ENCODE assay signal across 8 cellular contexts in the genomic region with DNA sequence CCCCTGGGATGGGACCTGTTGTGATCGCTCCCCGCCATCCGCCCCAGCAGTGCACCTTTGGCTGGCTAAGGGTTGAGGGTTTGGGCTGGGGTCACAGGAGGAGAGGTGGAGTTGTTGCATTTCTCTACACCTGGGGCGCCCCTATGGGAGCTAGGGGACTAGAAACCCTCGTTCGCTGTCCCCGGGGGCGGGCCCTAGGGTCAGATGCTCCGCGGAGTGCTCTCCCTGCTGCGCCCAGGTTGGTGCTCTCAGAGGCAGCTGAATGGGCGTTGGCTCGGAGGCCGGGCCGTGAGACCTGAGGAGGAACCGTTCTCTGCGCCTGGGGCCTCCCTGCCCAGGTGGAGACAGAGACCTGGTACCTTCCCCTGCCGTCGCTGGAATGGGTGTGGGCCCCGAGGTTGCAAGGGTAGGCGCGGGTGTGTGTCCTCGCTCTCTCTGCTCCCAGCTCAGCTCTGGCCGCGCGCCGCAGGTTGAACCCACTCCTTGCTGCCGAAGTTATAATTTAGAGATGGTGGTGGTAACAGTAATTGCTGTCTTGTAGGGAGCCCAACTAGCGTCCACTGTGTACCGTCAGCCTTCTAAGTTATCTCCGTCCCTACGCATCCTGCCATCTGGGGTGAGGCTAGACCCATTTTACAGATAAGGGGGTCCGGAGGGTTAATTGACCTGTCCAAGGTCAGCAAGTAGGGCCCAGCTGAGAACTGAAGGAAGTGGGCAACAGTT. TPM values are rescaled to one million over a fixed set of nuclear protein-coding genes. Genes with fewer than 3 reads are reported as not detected.
DNase-seq lines count a peak whose midpoint lies in the region; ATAC-seq and TF ChIP-seq lines count a peak whose summit lies in the region.

No MANE protein-coding gene starts in this region.

- peak overlapping the region; percentile 91 for H3K4me2 ChIP-seq in MM.1S (ENCODE audit: low read depth, low read length)

- intact Hi-C loops in heart left ventricle (cut with DNase I) = loop anchor here (2.0 to 10.0 kb wide), 10 partner anchors 43 to 296 kb away; a partner anchor contains a TSS
- intact Hi-C loops in gastrocnemius medialis (cut with DNase I; ENCODE audit: low total_unique reads) = no loop called here

- H3F3A ChIP-seq in MM.1S (ENCODE audit: insufficient read depth, low read length) = 0 out of 2 replicates have a peak, but pooled peaks cover 3% of the 10 kb centered on the region

- no peaks in the 10 kb centered on the region for H3K79me2 ChIP-seq in MM.1S (ENCODE audit: low read length)

- peak; percentile 3 for DNase-seq in NCI-H2227 treated with DMSO at 0.1 percent for 48 hours (lab: John Stamatoyannopoulos, UW)
- no peak for DNase-seq in NCI-H2227 (lab: John Stamatoyannopoulos, UW; ENCODE audit: unreplicated experiment)
- DNase-seq in MM.1S = no peak
- DNase-seq in activated gamma-delta T cell treated with anti-CD3 and anti-CD28 coated beads, Interleukin-2, amount 50 U/mL, for 16 hours (ENCODE audit: low read depth) = peak; percentile 8
- peak in 4 of 5 donors; percentile 28 to 66 (median 38) for DNase-seq in heart left ventricle
- no peak for DNase-seq in gastrocnemius medialis
- DNase-seq in NCI-H187 treated with DMSO at 0.1 percent for 48 hours (lab: John Stamatoyannopoulos, UW) = no peak
- no peak for DNase-seq in NCI-H226

- H3K9me3 ChIP-seq in MM.1S (replicated peaks; ENCODE audit: insufficient read depth, low read length) (no peaks in the 10 kb centered on the region), heart left ventricle (no peaks in the 10 kb centered on the region), gastrocnemius medialis (no peaks in the 10 kb centered on the region)

- no peaks in the 10 kb centered on the region for H4K20me1 ChIP-seq in MM.1S (ENCODE audit: insufficient read depth, low read length)

- peak overlapping the region; percentile 88 for H2AFZ ChIP-seq in MM.1S (ENCODE audit: low read length)

- H3K36me3 ChIP-seq in MM.1S (replicated peaks; ENCODE audit: insufficient read depth, low read length) (no peaks in the 10 kb centered on the region), heart left ventricle (no peaks in the 10 kb centered on the region), gastrocnemius medialis (no peaks in the 10 kb centered on the region)

- H3K27ac ChIP-seq in MM.1S (ENCODE audit: low read length) (no peak overlapping the region), heart left ventricle (peak overlapping the region; percentile 49 to 91 (median 82)), gastrocnemius medialis (peak overlapping the region; percentile 55 to 75 (median 73))

- no peaks in the 10 kb centered on the region; the same call in 1 of the 2 replicates for H3K27me3 ChIP-seq in MM.1S (replicated peaks; ENCODE audit: insufficient read depth, low read length)
- no peaks in the 10 kb centered on the region for H3K27me3 ChIP-seq in heart left ventricle
- H3K27me3 ChIP-seq in gastrocnemius medialis = peaks cover 12 to 21% (median 19%) of the 10 kb centered on the region in 3 donors

- ATAC-seq in heart left ventricle (peak in 3 of 4 donors; percentile 8 to 23 (median 19)), gastrocnemius medialis (peak in 1 of 2 donors; percentile 11)

- no peaks in the 10 kb centered on the region for H3K9me2 ChIP-seq in MM.1S (replicated peaks; ENCODE audit: insufficient read depth, low read length)

- TF ChIP-seq CTCF in MM.1S (IDR thresholded peaks at IDR 0.05; ENCODE audit: low read length) (no peak), heart left ventricle (IDR thresholded peaks at IDR 0.05) (no peak), gastrocnemius medialis (IDR thresholded peaks at IDR 0.05 in 4 of 5, conservative IDR thresholded peaks at IDR 0.05 in 1 of 5) (no peak)

- WGBS in heart left ventricle, 4 donors = 16 to 24% (median 20%) methylated on average over 19 to 33 of the region's 33 CpGs

- in situ Hi-C loops in gastrocnemius medialis (cut with MboI; ENCODE audit: low sequenced_read_pairs in 4 of 4) = no loop called here

- peak overlapping the region; percentile 67 for H3K4me3 ChIP-seq in MM.1S (ENCODE audit: low read length)
- peak overlapping the region; percentile 67 to 98 (median 93) for H3K4me3 ChIP-seq in heart left ventricle
- H3K4me3 ChIP-seq in gastrocnemius medialis = peak overlapping the region; percentile 66 to 89 (median 73)

- H3K4me1 ChIP-seq in MM.1S (ENCODE audit: low read length) (0 out of 2 replicates have a peak, but pooled peaks cover 4% of the 10 kb centered on the region), heart left ventricle (peaks cover 0 to 62% (median 35%) of the 10 kb centered on the region in 12 donors), gastrocnemius medialis (peaks cover 14 to 15% of the 10 kb centered on the region in 2 donors)

- peak overlapping the region; percentile 35; the same call in 1 of the 2 replicates for H3K9ac ChIP-seq in MM.1S (ENCODE audit: low read length)

- TF ChIP-seq POLR2A in heart left ventricle (IDR thresholded peaks at IDR 0.05) (no peak), gastrocnemius medialis (IDR thresholded peaks at IDR 0.05) (no peak)

RNA-seq across cellular contexts. Expression of a gene that starts 1.0 kb away (rescaled TPM):
- total RNA-seq in heart left ventricle (10 to 100 TPM; 30.5 to 75.6 (median 40.6) TPM), gastrocnemius medialis (10 to 100 TPM; 10.9 to 21.5 (median 12.0) TPM)
- polyA plus RNA-seq in heart left ventricle = 10 to 100 TPM; 31.9 to 38.7 TPM

Comparison
In these comparisons a context has a peak if more than half of its experiments do, and no peak if none do; other contexts are left out.
1. DNase-seq: peak in NCI-H2227 treated with DMSO at 0.1 percent for 48 hours (single experiment), activated gamma-delta T cell treated with anti-CD3 and anti-CD28 coated beads, Interleukin-2, amount 50 U/mL, for 16 hours (single experiment) and heart left ventricle (4 of 5); none in NCI-H2227 (single experiment), MM.1S (single experiment), gastrocnemius medialis (0 of 2), NCI-H187 treated with DMSO at 0.1 percent for 48 hours (single experiment) and NCI-H226 (single experiment).
2. Peak in every context shown above with its lines, with median percentiles within 50 percentile points of each other: H3K4me3 ChIP-seq.